ENCODE assay signal across 6 cellular contexts in genomic region chr18:14967246-14967645, GRCh38.
DNase-seq lines count a peak whose midpoint lies in the region; ATAC-seq, FAIRE-seq and TF ChIP-seq lines count a peak whose summit lies in the region.
"Not testable (repeated sequence)": the region's sequence is repeated elsewhere in the genome, so short reads cannot be mapped to it uniquely, and the experiment has no call there.

No MANE protein-coding gene starts in this region.

- not testable (repeated sequence) for H3K27me3 Mint-ChIP-seq in naive thymus-derived CD4-positive, alpha-beta T cell

- ATAC-seq in lung (ENCODE audit: insufficient read depth, low FRiP score), result not testable (repeated sequence)
- peak; percentile 35 for ATAC-seq in naive thymus-derived CD4-positive, alpha-beta T cell

- H3K4me1 Mint-ChIP-seq in naive thymus-derived CD4-positive, alpha-beta T cell, result not testable (repeated sequence)

- CTCF ChIA-PET in HEK293 (lab: Yijun Ruan, JAX), result interaction anchor here (1.2 kb wide), 1 partner anchor 12 kb away, joined by 4 read pairs; no protein-coding TSS in a partner anchor
- CTCF ChIA-PET in naive thymus-derived CD4-positive, alpha-beta T cell (lab: Charles Lee), result not testable (repeated sequence)

- not testable (repeated sequence) for H3K4me3 Mint-ChIP-seq in naive thymus-derived CD4-positive, alpha-beta T cell

- not testable (repeated sequence) for H3K4me3 ChIP-seq in HEK293 (ENCODE audit: low read depth, low read length); bronchial epithelial cell (ENCODE audit: low read depth, low read length); esophagus muscularis mucosa; right atrium auricular region; lung; naive thymus-derived CD4-positive, alpha-beta T cell (ENCODE audit: low read length)

- not testable (repeated sequence) for H3K36me3 ChIP-seq in HEK293 (ENCODE audit: control insufficient read depth in 2 of 2, insufficient read depth in 1 of 2, low read length in 2 of 2); bronchial epithelial cell (ENCODE audit: control insufficient read depth, insufficient read depth, low read length); esophagus muscularis mucosa; right atrium auricular region; lung (ENCODE audit: control insufficient read depth in 2 of 2, insufficient read depth in 2 of 2, low read length in 2 of 2); naive thymus-derived CD4-positive, alpha-beta T cell (ENCODE audit: control insufficient read depth in 2 of 3, insufficient read depth in 3 of 3, low read length in 3 of 3)

- 86% methylated on average over 3 of the region's 3 CpGs for WGBS in esophagus muscularis mucosa
- 86 to 92% methylated on average over 3 of the region's 3 CpGs for WGBS in lung, 2 donors

- POLR2A ChIA-PET in HEK293 (lab: Yijun Ruan, JAX); naive thymus-derived CD4-positive, alpha-beta T cell (lab: Charles Lee): not testable (repeated sequence)

- not testable (repeated sequence) for TF ChIP-seq POLR2A in esophagus muscularis mucosa (IDR thresholded peaks at IDR 0.05; ENCODE audit: low read depth)

- H3K4me1 ChIP-seq in HEK293 (ENCODE audit: control insufficient read depth, insufficient read depth, low read length); esophagus muscularis mucosa; right atrium auricular region; lung (ENCODE audit: control insufficient read depth in 2 of 2, insufficient read depth in 2 of 2, low read length in 2 of 2); naive thymus-derived CD4-positive, alpha-beta T cell (ENCODE audit: control insufficient read depth in 2 of 2, insufficient read depth in 2 of 2, low read length in 2 of 2): not testable (repeated sequence)

- not testable (repeated sequence) for DNase-seq in bronchial epithelial cell (ENCODE audit: low read depth); naive thymus-derived CD4-positive, alpha-beta T cell
- DNase-seq in esophagus muscularis mucosa (ENCODE audit: extremely low spot score) (peak; percentile 50), right atrium auricular region (ENCODE audit: low spot score) (peak; percentile 26), lung (ENCODE audit: low spot score) (peak; percentile 11)

- intact Hi-C loops in esophagus muscularis mucosa (cut with DNase I); naive thymus-derived CD4-positive, alpha-beta T cell (cut with micrococcal nuclease): not testable (repeated sequence)

- FAIRE-seq in bronchial epithelial cell (lab: Jason Lieb, UNC), result peak; percentile 86

- H3K27ac Mint-ChIP-seq in naive thymus-derived CD4-positive, alpha-beta T cell, result not testable (repeated sequence)

- not testable (repeated sequence) for H3K9me3 Mint-ChIP-seq in naive thymus-derived CD4-positive, alpha-beta T cell

- not testable (repeated sequence) for H3K36me3 Mint-ChIP-seq in naive thymus-derived CD4-positive, alpha-beta T cell

- H3K27me3 ChIP-seq in bronchial epithelial cell (ENCODE audit: control insufficient read depth, insufficient read depth, low read length); esophagus muscularis mucosa; right atrium auricular region; lung (ENCODE audit: control insufficient read depth, insufficient read depth); naive thymus-derived CD4-positive, alpha-beta T cell (ENCODE audit: control insufficient read depth in 2 of 2, insufficient read depth in 2 of 2, low read length in 2 of 2): not testable (repeated sequence)

- H3K9me3 ChIP-seq in HEK293 (ENCODE audit: control insufficient read depth, insufficient read depth, low read depth, low read length); esophagus muscularis mucosa; right atrium auricular region; lung (ENCODE audit: control insufficient read depth in 2 of 2, insufficient read depth in 1 of 2, low read length in 1 of 2); naive thymus-derived CD4-positive, alpha-beta T cell (ENCODE audit: control insufficient read depth in 2 of 3, low read length in 3 of 3): not testable (repeated sequence)

- not testable (repeated sequence) for TF ChIP-seq CTCF in HEK293 (tag by site-specific recombination; IDR thresholded peaks at IDR 0.05); bronchial epithelial cell (IDR thresholded peaks at IDR 0.05; ENCODE audit: insufficient read depth, low read length, severe bottlenecking); esophagus muscularis mucosa (IDR thresholded peaks at IDR 0.05); right atrium auricular region (IDR thresholded peaks at IDR 0.05); lung (IDR thresholded peaks at IDR 0.05; ENCODE audit: control extremely low read depth, extremely low read depth)

- H3K27ac ChIP-seq in HEK293 (ENCODE audit: extremely low read depth, low read depth, low read length); esophagus muscularis mucosa (replicated peaks in 1 of 4); right atrium auricular region; lung (ENCODE audit: low read depth in 1 of 2, low read length in 1 of 2); naive thymus-derived CD4-positive, alpha-beta T cell (ENCODE audit: low read depth, low read length): not testable (repeated sequence)

- TF ChIP-seq EP300 in esophagus muscularis mucosa (IDR thresholded peaks at IDR 0.05), result not testable (repeated sequence)

TF ChIP-seq in HEK293, 187 proteins besides CTCF, POLR2A, EP300 and RAD21:
- TF ChIP-seq ATF2 (tag by site-specific recombination; IDR thresholded peaks at IDR 0.05; ENCODE audit: low read depth), result 0 out of 2 replicates have a peak, but pooled peaks have one; percentile 17
TF ChIP-seq in HEK293: peak in this region for 1; not testable (repeated sequence) for 186.
